ENCODE assay signal across 34 cellular contexts in genomic region chr22:39270792-39271191, GRCh38.
"Had no signal": no experiment of that assay in that cellular context is flagged by ENCODE, and none has a peak within 500 bp of the region (broad histone marks: within the 10 kb centered on the region; RNA-seq: fewer than 3 reads in every experiment).

No MANE protein-coding gene starts in this region.

- DNase-seq: activated CD4-positive, alpha-beta T cell treated with anti-CD3 and anti-CD28 coated beads for 1 hour; activated CD4-positive, alpha-beta T cell treated with anti-CD3 and anti-CD28 coated beads, Interleukin-2, amount 10 ng/mL, durations not matched to agents 24 days and 14 days; activated CD4-positive, alpha-beta T cell treated with anti-CD3 and anti-CD28 coated beads, Interleukin-2, amount 50 U/mL, for 4 hours; activated CD4-positive, CD25-positive, alpha-beta regulatory T cell; activated CD8-positive, alpha-beta T cell treated with anti-CD3 and anti-CD28 coated beads for 36 hours; activated effector memory CD4-positive, alpha-beta T cell treated with anti-CD3 and anti-CD28 coated beads, Interleukin-2, amount 50 U/mL, for 16 hours; activated naive CD4-positive, alpha-beta T cell; activated naive CD4-positive, alpha-beta T cell treated with anti-CD3 and anti-CD28 coated beads, Interleukin-2, amount 50 U/mL, for 16 hours; activated naive CD8-positive, alpha-beta T cell treated with anti-CD3 and anti-CD28 coated beads for 36 hours; activated T-cell treated with anti-CD3 and anti-CD28 coated beads, Interleukin-2, amount 50 U/mL, for 1 hour; activated T-cell treated with anti-CD3 and anti-CD28 coated beads, Interleukin-2, amount 50 U/mL, for 72 hours; amniotic stem cell; aorta; brain microvascular endothelial cell; Kasumi-1; MG63; NCI-H1048; NCI-H1105 treated with DMSO at 0.1 percent for 48 hours; NCI-H1436; NCI-H1694; NCI-H1930; NCI-H2081 treated with DMSO at 0.1 percent for 48 hours; NCI-H226; NCI-H446 treated with DMSO at 0.1 percent for 48 hours; NCI-H524; NCI-H69; SHP77; SJCRH30; T1000; WERI-Rb-1 had no signal

- ATAC-seq: activated CD8-positive, alpha-beta T cell treated with anti-CD3 and anti-CD28 coated beads for 36 hours; activated T-cell treated with anti-CD3 and anti-CD28 coated beads, Interleukin-2, amount 50 U/mL, for 72 hours; activated T-helper 17 cell treated with anti-CD3 and anti-CD28 coated beads, Interleukin-2, amount 50 U/mL, for 72 hours; Panc1 had no signal

- H3K9me3 ChIP-seq: MG63, SJCRH30 had no signal

- H3K4me1 ChIP-seq: SJCRH30 had no signal

- H3K27ac ChIP-seq: brain microvascular endothelial cell, cardiac muscle cell, SJCRH30, SK-N-MC, WERI-Rb-1 had no signal

- H3K36me3 ChIP-seq: brain microvascular endothelial cell, cardiac muscle cell, MG63, SJCRH30, WERI-Rb-1 had no signal

- H3K27me3 ChIP-seq: brain microvascular endothelial cell, cardiac muscle cell, MG63, SJCRH30 had no signal

- H3K4me3 ChIP-seq: cardiac muscle cell, MG63, SJCRH30, SK-N-MC had no signal
